ENCODE assay signal across 26 cellular contexts in genomic region chr20:1267809-1268374, GRCh38. TPM values are rescaled to one million over a fixed set of nuclear protein-coding genes. Genes with fewer than 3 reads are reported as not detected.
DNase-seq lines count a peak whose midpoint lies in the region; ATAC-seq and TF ChIP-seq lines count a peak whose summit lies in the region.
"Had no signal": no experiment of that assay in that cellular context is flagged by ENCODE, and none has a peak within 500 bp of the region (broad histone marks: within the 10 kb centered on the region; RNA-seq: fewer than 3 reads in every experiment).

No MANE protein-coding gene starts in this region.

- TF ChIP-seq CTCF in endothelial cell (IDR thresholded peaks at IDR 0.05; ENCODE audit: unreplicated experiment) (no peak), neural progenitor cell (IDR thresholded peaks at IDR 0.05) (no peak), BE2C (IDR thresholded peaks at IDR 0.05; ENCODE audit: low read depth, low read length) (no peak)

- H3K9me3 ChIP-seq in T-helper 17 cell (ENCODE audit: control insufficient read depth, low read length, poor library complexity, severe bottlenecking) (no peaks in the 10 kb centered on the region), neural progenitor cell (ENCODE audit: low read depth) (no peaks in the 10 kb centered on the region), BE2C (no peaks in the 10 kb centered on the region)
- H3K9me3 ChIP-seq: SJSA1, transverse colon had no signal

- DNase-seq in activated CD4-positive, alpha-beta T cell treated with anti-CD3 and anti-CD28 coated beads, Interleukin-2, amount 10 ng/mL, durations not matched to agents 7 days and 5 days, result no peak
- no peak for DNase-seq in activated CD4-positive, alpha-beta T cell treated with anti-CD3 and anti-CD28 coated beads, Interleukin-2, amount 50 U/mL, for 48 hours
- DNase-seq in T-helper 17 cell (no peak), endothelial cell (ENCODE audit: low spot score) (no peak), neural progenitor cell (ENCODE audit: low spot score) (no peak), BE2C (no peak), cortex of kidney (lab: John Stamatoyannopoulos, UW) (no peak)
- DNase-seq: activated CD4-positive, alpha-beta T cell treated with anti-CD3 and anti-CD28 coated beads, Interleukin-2, amount 50 U/mL, for 1 hour; activated T-cell treated with anti-CD3 and anti-CD28 coated beads, Interleukin-2, amount 50 U/mL, for 1 hour; amniotic stem cell; central memory CD4-positive, alpha-beta T cell; DND-41; effector memory CD8-positive, alpha-beta T cell; heart right ventricle; islet precursor cell; NCI-H2227 treated with DMSO at 0.1 percent for 48 hours; nucleus accumbens; right cardiac atrium; transverse colon had no signal

- peaks cover 2% of the 10 kb centered on the region for H3K9me3 Mint-ChIP-seq in activated CD4-positive, alpha-beta T cell treated with anti-CD3 and anti-CD28 coated beads, Interleukin-2, amount 10 ng/mL, durations not matched to agents 7 days and 5 days
- H3K9me3 Mint-ChIP-seq in endothelial cell (ENCODE audit: unreplicated experiment) (no peaks in the 10 kb centered on the region), neural progenitor cell (no peaks in the 10 kb centered on the region)
- H3K9me3 Mint-ChIP-seq: effector memory CD8-positive, alpha-beta T cell; memory B cell; stimulated activated naive CD8-positive, alpha-beta T cell treated with anti-CD3 and anti-CD28 coated beads, Interleukin-15, Interleukin-2, amounts not matched to agents 100 ng/mL and 50 ng/mL, for 24 hours had no signal

- no peaks in the 10 kb centered on the region for H3K79me2 ChIP-seq in neural progenitor cell (ENCODE audit: low read depth)

- H3K4me2 ChIP-seq in neural progenitor cell, result no peak overlapping the region

- H3K36me3 Mint-ChIP-seq in activated CD4-positive, alpha-beta T cell treated with anti-CD3 and anti-CD28 coated beads, Interleukin-2, amount 10 ng/mL, durations not matched to agents 7 days and 5 days (ENCODE audit: low read depth), result peaks cover 9% of the 10 kb centered on the region
- no peaks in the 10 kb centered on the region for H3K36me3 Mint-ChIP-seq in T-helper 17 cell (ENCODE audit: low read depth)
- peaks cover 3% of the 10 kb centered on the region for H3K36me3 Mint-ChIP-seq in endothelial cell (ENCODE audit: low read depth, unreplicated experiment)
- H3K36me3 Mint-ChIP-seq in neural progenitor cell, result no peaks in the 10 kb centered on the region
- H3K36me3 Mint-ChIP-seq: memory B cell had no signal

- no peak overlapping the region for H3K27ac ChIP-seq in neural progenitor cell
- H3K27ac ChIP-seq: C4-2B, SJSA1, transverse colon had no signal

- H3K36me3 ChIP-seq in neural progenitor cell (no peaks in the 10 kb centered on the region), BE2C (no peaks in the 10 kb centered on the region)
- H3K36me3 ChIP-seq: heart right ventricle, SJSA1, transverse colon had no signal

- no peak overlapping the region for H3K27ac Mint-ChIP-seq in activated CD4-positive, alpha-beta T cell treated with anti-CD3 and anti-CD28 coated beads, Interleukin-2, amount 10 ng/mL, durations not matched to agents 7 days and 5 days
- no peak overlapping the region for H3K27ac Mint-ChIP-seq in T-helper 17 cell
- H3K27ac Mint-ChIP-seq in endothelial cell (ENCODE audit: unreplicated experiment), result no peak overlapping the region
- no peak overlapping the region for H3K27ac Mint-ChIP-seq in neural progenitor cell
- H3K27ac Mint-ChIP-seq: memory B cell had no signal

- H3K4me3 Mint-ChIP-seq in activated CD4-positive, alpha-beta T cell treated with anti-CD3 and anti-CD28 coated beads, Interleukin-2, amount 10 ng/mL, durations not matched to agents 7 days and 5 days, result peak overlapping the region; percentile 88
- H3K4me3 Mint-ChIP-seq in T-helper 17 cell (peak overlapping the region; percentile 75), endothelial cell (ENCODE audit: unreplicated experiment) (peak overlapping the region; percentile 86), neural progenitor cell (peak overlapping the region; percentile 87)

- no peak overlapping the region for H3K9ac ChIP-seq in neural progenitor cell

- no peak overlapping the region for H3K4me3 ChIP-seq in neural progenitor cell
- H3K4me3 ChIP-seq in BE2C (ENCODE audit: low read depth, low read length), result no peak overlapping the region
- H3K4me3 ChIP-seq: SJSA1 had no signal

- H3K27me3 ChIP-seq in neural progenitor cell (peaks cover 28% of the 10 kb centered on the region), BE2C (no peaks in the 10 kb centered on the region)
- H3K27me3 ChIP-seq: SJSA1, transverse colon had no signal

- H4K20me1 ChIP-seq in neural progenitor cell (ENCODE audit: low read depth), result peaks cover 6% of the 10 kb centered on the region

- POLR2A ChIA-PET in activated CD4-positive, alpha-beta T cell treated with anti-CD3 and anti-CD28 coated beads, Interleukin-2, amount 10 ng/mL, durations not matched to agents 7 days and 5 days (lab: Charles Lee), result no interaction called here

- CTCF ChIA-PET in activated CD4-positive, alpha-beta T cell treated with anti-CD3 and anti-CD28 coated beads, Interleukin-2, amount 10 ng/mL, durations not matched to agents 7 days and 5 days (lab: Charles Lee), result interaction anchor here (2.0 kb wide), 2 partner anchors 12 to 18 kb away, joined by 6 to 8 read pairs; no protein-coding TSS in a partner anchor

- H3F3A ChIP-seq in neural progenitor cell (ENCODE audit: low read depth), result peaks cover 22% of the 10 kb centered on the region

- no peaks in the 10 kb centered on the region for H3K27me3 Mint-ChIP-seq in activated CD4-positive, alpha-beta T cell treated with anti-CD3 and anti-CD28 coated beads, Interleukin-2, amount 10 ng/mL, durations not matched to agents 7 days and 5 days
- H3K27me3 Mint-ChIP-seq in T-helper 17 cell (no peaks in the 10 kb centered on the region), endothelial cell (ENCODE audit: unreplicated experiment) (peaks cover 4% of the 10 kb centered on the region), neural progenitor cell (ENCODE audit: insufficient read depth, low read depth) (peaks cover 15% of the 10 kb centered on the region)
- H3K27me3 Mint-ChIP-seq: effector memory CD8-positive, alpha-beta T cell; memory B cell; stimulated activated naive CD8-positive, alpha-beta T cell treated with anti-CD3 and anti-CD28 coated beads, Interleukin-15, Interleukin-2, amounts not matched to agents 100 ng/mL and 50 ng/mL, for 24 hours had no signal

- ATAC-seq in T-helper 17 cell, result no peak
- no peak for ATAC-seq in activated CD4-positive, CD25-positive, alpha-beta regulatory T cell treated with anti-CD3 and anti-CD28 coated beads, Interleukin-2, amount 50 U/mL, for 24 hours
- ATAC-seq: effector memory CD8-positive, alpha-beta T cell; right cardiac atrium had no signal

- H3K4me1 ChIP-seq in neural progenitor cell, result peaks cover 8% of the 10 kb centered on the region
- H3K4me1 ChIP-seq in BE2C, result no peaks in the 10 kb centered on the region

- peaks cover 33% of the 10 kb centered on the region for H3K4me1 Mint-ChIP-seq in activated CD4-positive, alpha-beta T cell treated with anti-CD3 and anti-CD28 coated beads, Interleukin-2, amount 10 ng/mL, durations not matched to agents 7 days and 5 days
- H3K4me1 Mint-ChIP-seq in T-helper 17 cell (peaks cover 29% of the 10 kb centered on the region), endothelial cell (ENCODE audit: unreplicated experiment) (peaks cover 27% of the 10 kb centered on the region), neural progenitor cell (peaks cover 11% of the 10 kb centered on the region)

- no peak overlapping the region for H2AFZ ChIP-seq in neural progenitor cell (replicated peaks)

RNA-seq across cellular contexts. Expression of gene SNPH, which starts 1.8 kb away (rescaled TPM):
- total RNA-seq in activated CD4-positive, alpha-beta T cell treated with anti-CD3 and anti-CD28 coated beads, Interleukin-2, amount 10 ng/mL, durations not matched to agents 7 days and 5 days, result 1 to 10 TPM; 7.3 to 8.4 TPM
- total RNA-seq in T-helper 17 cell (1 to 10 TPM; 6.7 to 9.4 TPM), endothelial cell (ENCODE audit: unreplicated experiment) (8.4 TPM), neural progenitor cell (ENCODE audit: low replicate concordance) (0.43 and 0.90 TPM in 2 replicates)
- 0.09 TPM for polyA plus RNA-seq in BE2C (2012; ENCODE audit: insufficient read depth, insufficient read length, low read depth)

RNA-seq across cellular contexts. Expression of gene RAD21L1, which starts 42.0 kb away (rescaled TPM):
- total RNA-seq in activated CD4-positive, alpha-beta T cell treated with anti-CD3 and anti-CD28 coated beads, Interleukin-2, amount 10 ng/mL, durations not matched to agents 7 days and 5 days, result under 1 TPM in 1 of 2 experiments, not detected in 1; 0.27 TPM
- total RNA-seq in T-helper 17 cell (not detected), endothelial cell (ENCODE audit: unreplicated experiment) (1.1 TPM), neural progenitor cell (ENCODE audit: low replicate concordance) (not detected in 2 replicates)
- not detected for polyA plus RNA-seq in BE2C (2012; ENCODE audit: insufficient read depth, insufficient read length, low read depth)
- total RNA-seq: A673, heart right ventricle, MCF 10A, right cardiac atrium, transverse colon had no signal
- polyA plus RNA-seq: heart right ventricle, right cardiac atrium had no signal
